Comparison of ENCODE assay signal across 8 cellular contexts in genomic region chr12:118135788-118136558, GRCh38. TPM values are rescaled to one million over a fixed set of nuclear protein-coding genes. Genes with fewer than 3 reads are reported as not detected.
DNase-seq lines count a peak whose midpoint lies in the region; ATAC-seq and TF ChIP-seq lines count a peak whose summit lies in the region.

PEBP1 (plus strand) TSS chr12:118136124; CDS start chr12:118136210, 86 bp downstream.

- intact Hi-C loops in Right ventricle myocardium superior (cut with DNase I) = loop anchor here (10.0 kb wide), 1 partner anchor 239 kb away; the partner anchor contains the start of genes SUDS3 and TAOK3
- intact Hi-C loops in tibial artery (cut with DNase I; ENCODE audit: low total_unique reads) = loop anchor here (10.0 kb wide), 2 partner anchors 81 to 239 kb away; partner anchors contain the start of genes SUDS3 and TAOK3

- peaks cover 32% of the 10 kb centered on the region for H3K36me3 Mint-ChIP-seq in activated naive CD8-positive, alpha-beta T cell treated with anti-CD3 and anti-CD28 coated beads, Interleukin-2, amount 50 U/mL, for 24 hours (ENCODE audit: low read depth)

- H3K4me3 ChIP-seq in GM12864 (ENCODE audit: low read depth, low read length) (peak within 1 kb of the TSS; percentile 97), parathyroid adenoma (ENCODE audit: low read depth, low read length) (peak within 1 kb of the TSS; percentile 98), tibial artery (peak within 1 kb of the TSS; percentile 88 to 99)

- ATAC-seq in HG02623 (IDR thresholded peaks at IDR 0.05; ENCODE audit: unreplicated experiment) = peak; percentile 96
- peak; percentile 99 for ATAC-seq in activated naive CD8-positive, alpha-beta T cell treated with anti-CD3 and anti-CD28 coated beads, Interleukin-2, amount 50 U/mL, for 24 hours
- peak; percentile 99 for ATAC-seq in Right ventricle myocardium superior (ENCODE audit: poor library complexity)

- TF ChIP-seq CTCF in GM12864 (IDR thresholded peaks at IDR 0.05; ENCODE audit: low read depth, low read length, missing control alignments) (no peak), parathyroid adenoma (IDR thresholded peaks at IDR 0.05) (no peak), tibial artery (IDR thresholded peaks at IDR 0.05) (peak in 1 of 2 experiments; percentile 3)

- DNase-seq in GM12864 (ENCODE audit: low read depth) = peak; percentile 72
- DNase-seq in NCI-H128 (lab: John Stamatoyannopoulos, UW; ENCODE audit: unreplicated experiment) = peak; percentile 88
- peak; percentile 85 for DNase-seq in SW480 (ENCODE audit: low spot score)
- DNase-seq in activated naive CD8-positive, alpha-beta T cell treated with anti-CD3 and anti-CD28 coated beads, Interleukin-2, amount 50 U/mL, for 24 hours = peak; percentile 95
- DNase-seq in Right ventricle myocardium superior = peak; percentile 97
- DNase-seq in tibial artery = peak; percentile 95 to 98

- H2AFZ ChIP-seq in parathyroid adenoma = peak within 1 kb of the TSS; percentile 54

- H3K4me3 Mint-ChIP-seq in activated naive CD8-positive, alpha-beta T cell treated with anti-CD3 and anti-CD28 coated beads, Interleukin-2, amount 50 U/mL, for 24 hours = peak within 1 kb of the TSS; percentile 86

- peaks cover 43% of the 10 kb centered on the region for H3K4me1 Mint-ChIP-seq in activated naive CD8-positive, alpha-beta T cell treated with anti-CD3 and anti-CD28 coated beads, Interleukin-2, amount 50 U/mL, for 24 hours

- H3K27me3 ChIP-seq in parathyroid adenoma (ENCODE audit: control insufficient read depth, insufficient read depth, low read length) (no peaks in the 10 kb centered on the region), tibial artery (no peaks in the 10 kb centered on the region)

- peak within 1 kb of the TSS; percentile 82 for H3K27ac Mint-ChIP-seq in activated naive CD8-positive, alpha-beta T cell treated with anti-CD3 and anti-CD28 coated beads, Interleukin-2, amount 50 U/mL, for 24 hours

- peak within 1 kb of the TSS; percentile 95 for H3K4me2 ChIP-seq in parathyroid adenoma (ENCODE audit: low read length)

- H3K27ac ChIP-seq in parathyroid adenoma (peak within 1 kb of the TSS; percentile 100), tibial artery (peak within 1 kb of the TSS; percentile 89 to 95)

- H3K9me3 ChIP-seq in parathyroid adenoma (ENCODE audit: control insufficient read depth, low read length) = no peaks in the 10 kb centered on the region
- no peaks in the 10 kb centered on the region for H3K9me3 ChIP-seq in tibial artery

- H3K9me3 Mint-ChIP-seq in activated naive CD8-positive, alpha-beta T cell treated with anti-CD3 and anti-CD28 coated beads, Interleukin-2, amount 50 U/mL, for 24 hours = no peaks in the 10 kb centered on the region

- peak within 1 kb of the TSS; percentile 100 for H3K9ac ChIP-seq in parathyroid adenoma

- H3K36me3 ChIP-seq in parathyroid adenoma (ENCODE audit: control insufficient read depth, insufficient read depth, low read length) = no peaks in the 10 kb centered on the region
- H3K36me3 ChIP-seq in tibial artery = peaks cover 17 to 30% (median 25%) of the 10 kb centered on the region in 3 donors

- peaks cover 24% of the 10 kb centered on the region for H3K79me2 ChIP-seq in parathyroid adenoma

- peaks cover 37% of the 10 kb centered on the region for H3K4me1 ChIP-seq in parathyroid adenoma
- peaks cover 0 to 33% (median 21%) of the 10 kb centered on the region in 4 donors for H3K4me1 ChIP-seq in tibial artery

- H3K27me3 Mint-ChIP-seq in activated naive CD8-positive, alpha-beta T cell treated with anti-CD3 and anti-CD28 coated beads, Interleukin-2, amount 50 U/mL, for 24 hours = no peaks in the 10 kb centered on the region

RNA-seq across cellular contexts. Expression of gene PEBP1, which starts in this region (rescaled TPM):
- total RNA-seq in Right ventricle myocardium superior = 498 TPM

Comparison
In these comparisons a context has a peak if more than half of its experiments do, and no peak if none do; other contexts are left out.
1. Peak in every context shown above with its lines: DNase-seq, ATAC-seq, H3K4me3 ChIP-seq and H3K27ac ChIP-seq.